ENCODE assay signal across 1 cellular context in genomic region chr7:89605362-89605761, GRCh38.
TF ChIP-seq lines count a peak whose summit lies in the region.

No MANE protein-coding gene starts in this region.

TF ChIP-seq in H1, 55 proteins besides CTCF, POLR2A, EP300 and RAD21 (continued from another document):
- TF ChIP-seq RBBP5 (IDR thresholded peaks at IDR 0.05; ENCODE audit: borderline replicate concordance, low read depth, low read length) (no peak), ATF2 (IDR thresholded peaks at IDR 0.05; ENCODE audit: low read length) (no peak)
